ENCODE assay signal across 16 cellular contexts in the genomic region with DNA sequence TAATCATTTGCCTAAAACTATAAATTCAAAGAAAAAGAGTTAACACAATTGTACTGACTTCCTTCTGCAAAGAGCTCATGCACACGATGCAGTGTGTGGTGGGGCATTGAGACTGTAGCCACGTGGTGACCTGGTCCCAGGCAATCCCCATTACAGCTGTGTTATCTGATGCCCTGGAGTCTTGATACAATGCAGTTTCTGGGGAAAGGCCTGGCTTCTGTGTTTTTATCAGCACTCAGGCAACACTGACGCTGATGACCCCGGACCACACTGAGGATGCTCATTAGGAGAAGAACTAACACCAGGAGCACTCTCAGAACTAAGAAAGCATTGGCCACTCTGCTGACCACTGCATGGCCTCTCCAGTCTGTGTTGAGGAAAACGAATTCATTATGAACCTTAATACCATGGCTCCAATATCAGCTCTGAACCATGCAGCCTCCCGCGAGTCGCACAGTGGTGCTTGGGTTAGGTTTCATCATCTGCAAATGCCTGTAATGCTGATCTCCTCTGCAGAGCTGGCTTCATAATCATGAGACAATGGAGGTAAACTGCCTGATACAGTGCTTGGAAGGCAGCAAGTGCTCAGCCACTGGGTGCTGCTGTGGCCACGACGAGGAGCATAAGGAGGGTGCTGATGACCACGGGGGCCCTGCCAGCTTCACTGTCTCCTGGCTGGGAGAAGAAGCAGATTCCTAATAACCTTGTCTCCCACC.
A peak's percentile ranks its signal among the peaks of the same experiment; 100 is the strongest.
DNase-seq lines count a peak whose midpoint lies in the region; ATAC-seq and TF ChIP-seq lines count a peak whose summit lies in the region.
"Had no signal": no experiment of that assay in that cellular context is flagged by ENCODE, and none has a peak within 500 bp of the region (broad histone marks: within the 10 kb centered on the region; RNA-seq: fewer than 3 reads in every experiment).

No MANE protein-coding gene starts in this region.

- peak; percentile 10 for DNase-seq in NCI-H2171 treated with DMSO at 0.1 percent for 48 hours (lab: John Stamatoyannopoulos, UW)
- no peak for DNase-seq in NCI-H2171 (lab: John Stamatoyannopoulos, UW)
- peak; percentile 60 for DNase-seq in NCI-H2107 (lab: John Stamatoyannopoulos, UW)
- DNase-seq in iPS-NIHi7 (ENCODE audit: extremely low spot score), result peak; percentile 36
- DNase-seq in heart left ventricle, result no peak
- DNase-seq: GOT3, KBM-7, NCI-H1694 treated with DMSO at 0.1 percent for 48 hours, NCI-H226, PC-9, T-helper 17 cell had no signal

- peaks cover 0 to 10% (median 0%) of the 10 kb centered on the region in 9 donors for H3K27me3 ChIP-seq in heart left ventricle

- peaks cover 0 to 17% (median 8%) of the 10 kb centered on the region in 12 donors for H3K4me1 ChIP-seq in heart left ventricle

- no peak for TF ChIP-seq CTCF in heart left ventricle (IDR thresholded peaks at IDR 0.05)

- no peak for TF ChIP-seq POLR2A in heart left ventricle (IDR thresholded peaks at IDR 0.05)

- WGBS in heart left ventricle, 4 donors, result 52 to 63% (median 57%) methylated on average over 11 of the region's 11 CpGs

- ATAC-seq in GM18868 (IDR thresholded peaks at IDR 0.05; ENCODE audit: unreplicated experiment) (no peak), heart left ventricle (no peak), HG03442 (IDR thresholded peaks at IDR 0.05; ENCODE audit: unreplicated experiment) (no peak)
- ATAC-seq: T-helper 17 cell had no signal

- no peak overlapping the region for H3K4me3 ChIP-seq in heart left ventricle
- H3K4me3 ChIP-seq: PC-9, SK-N-MC had no signal

- H3K27ac ChIP-seq in temporal lobe (ENCODE audit: low read depth, low read length) (peak overlapping the region; percentile 50), heart left ventricle (no peak overlapping the region)
- H3K27ac ChIP-seq: HL-60, PC-9, SK-N-MC had no signal

- H3K9me3 ChIP-seq in heart left ventricle, result no peaks in the 10 kb centered on the region

- intact Hi-C loops in heart left ventricle (cut with DNase I), result loop anchor here in 2 of 10 donors (10.0 kb wide), 2 partner anchors 198 to 218 kb away; no protein-coding TSS in a partner anchor

- no peaks in the 10 kb centered on the region for H3K36me3 ChIP-seq in heart left ventricle

Comparison
In these comparisons a context has a peak if more than half of its experiments do, and no peak if none do; other contexts are left out.
1. DNase-seq: peak in NCI-H2171 treated with DMSO at 0.1 percent for 48 hours (single experiment), NCI-H2107 (single experiment) and iPS-NIHi7 (single experiment); none in NCI-H2171 (single experiment) and heart left ventricle (0 of 5).